ENCODE assay signal across 1 cellular context in the genomic region with DNA sequence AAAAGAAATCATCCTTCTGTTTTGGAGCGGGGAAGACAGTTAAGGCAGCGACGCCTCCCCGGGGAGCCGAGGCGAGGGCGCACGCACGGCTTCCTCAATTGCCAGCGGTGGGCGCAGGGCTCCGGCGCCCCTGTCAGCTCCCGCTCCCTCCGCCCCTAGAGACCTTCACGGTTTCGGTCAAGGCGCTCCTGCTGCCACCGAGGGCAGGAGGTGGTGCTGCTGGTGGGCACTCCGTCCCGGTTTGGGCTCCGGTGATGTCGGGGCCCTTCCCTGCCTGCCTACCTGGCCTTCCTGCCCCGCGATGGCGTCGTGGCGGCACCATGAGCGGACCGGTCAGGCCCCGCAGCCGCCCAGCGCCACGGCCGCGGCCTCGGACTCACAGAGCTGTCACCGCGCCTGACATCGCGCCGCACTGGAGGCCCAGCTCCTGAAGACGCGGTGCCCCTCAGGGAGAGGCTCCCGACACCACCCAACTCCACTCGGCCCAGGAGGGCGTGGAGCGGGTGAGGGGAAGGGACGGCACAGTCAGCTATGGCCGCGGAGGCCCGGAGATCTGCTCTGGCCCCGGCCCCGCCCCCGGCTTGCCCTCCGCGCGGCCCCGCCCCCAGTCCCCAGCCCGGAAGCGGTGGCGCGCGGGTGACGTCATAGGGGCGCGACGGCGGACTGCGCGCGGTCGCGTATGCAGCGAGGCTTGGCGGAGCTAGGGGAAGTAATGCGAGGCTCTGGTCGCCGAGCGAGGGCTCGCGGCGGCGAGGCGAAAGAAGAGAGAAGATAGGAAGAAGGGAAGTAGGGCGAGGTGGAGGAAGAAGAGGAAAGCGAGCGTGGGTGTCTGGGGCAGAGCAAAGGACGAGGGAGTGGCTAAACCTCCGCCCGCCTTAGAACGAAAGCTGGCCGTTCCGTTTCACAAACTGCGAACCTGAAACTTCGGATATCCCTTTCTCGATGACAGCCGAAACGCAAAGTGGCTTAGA.
TF ChIP-seq lines count a peak whose summit lies in the region.

A gene with protein sequence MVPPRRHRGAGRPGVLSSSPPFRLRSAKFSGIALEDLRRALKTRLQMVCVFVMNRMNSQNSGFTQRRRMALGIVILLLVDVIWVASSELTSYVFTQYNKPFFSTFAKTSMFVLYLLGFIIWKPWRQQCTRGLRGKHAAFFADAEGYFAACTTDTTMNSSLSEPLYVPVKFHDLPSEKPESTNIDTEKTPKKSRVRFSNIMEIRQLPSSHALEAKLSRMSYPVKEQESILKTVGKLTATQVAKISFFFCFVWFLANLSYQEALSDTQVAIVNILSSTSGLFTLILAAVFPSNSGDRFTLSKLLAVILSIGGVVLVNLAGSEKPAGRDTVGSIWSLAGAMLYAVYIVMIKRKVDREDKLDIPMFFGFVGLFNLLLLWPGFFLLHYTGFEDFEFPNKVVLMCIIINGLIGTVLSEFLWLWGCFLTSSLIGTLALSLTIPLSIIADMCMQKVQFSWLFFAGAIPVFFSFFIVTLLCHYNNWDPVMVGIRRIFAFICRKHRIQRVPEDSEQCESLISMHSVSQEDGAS (minus strand): TSS at position 555 of the 971 bp plus-strand sequence. CDS start 233 bp downstream, at position 322.

TF ChIP-seq in K562, 482 proteins besides CTCF, POLR2A, EP300 and RAD21 (continued from another document and continues in another):
- peak; percentile 39 for TF ChIP-seq HNRNPLL (IDR thresholded peaks at IDR 0.05; ENCODE audit: low read depth, low read length, poor library complexity, severe bottlenecking)
- TF ChIP-seq RBM15 (IDR thresholded peaks at IDR 0.05; ENCODE audit: insufficient read depth, low read length) = no peak
- no peak for TF ChIP-seq PHTF2 (CRISPR knock-in tag; IDR thresholded peaks at IDR 0.05)
- no peak for TF ChIP-seq ZNF644 (tag; IDR thresholded peaks at IDR 0.05; ENCODE audit: low read depth)
- TF ChIP-seq PHF21A (IDR thresholded peaks at IDR 0.05; ENCODE audit: borderline replicate concordance, low read depth) = no peak
- TF ChIP-seq E2F3 (CRISPR knock-in tag; IDR thresholded peaks at IDR 0.05) = peak; percentile 17; the same call in 1 of the 2 replicates
- 0 out of 2 replicates have a peak, but pooled peaks have one; percentile 13 for TF ChIP-seq ESRRA (IDR thresholded peaks at IDR 0.05; ENCODE audit: borderline replicate concordance, low read depth)
- no peak for TF ChIP-seq ZFP1 (CRISPR knock-in tag; IDR thresholded peaks at IDR 0.05)
- peak; percentile 74; the same call in 1 of the 2 replicates for TF ChIP-seq CTBP1 (IDR thresholded peaks at IDR 0.05; ENCODE audit: borderline replicate concordance)
- TF ChIP-seq, protein P1, sequence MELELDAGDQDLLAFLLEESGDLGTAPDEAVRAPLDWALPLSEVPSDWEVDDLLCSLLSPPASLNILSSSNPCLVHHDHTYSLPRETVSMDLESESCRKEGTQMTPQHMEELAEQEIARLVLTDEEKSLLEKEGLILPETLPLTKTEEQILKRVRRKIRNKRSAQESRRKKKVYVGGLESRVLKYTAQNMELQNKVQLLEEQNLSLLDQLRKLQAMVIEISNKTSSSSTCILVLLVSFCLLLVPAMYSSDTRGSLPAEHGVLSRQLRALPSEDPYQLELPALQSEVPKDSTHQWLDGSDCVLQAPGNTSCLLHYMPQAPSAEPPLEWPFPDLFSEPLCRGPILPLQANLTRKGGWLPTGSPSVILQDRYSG (tag; conservative IDR thresholded peaks at IDR 0.05; ENCODE audit: low read depth) = no peak
- TF ChIP-seq FOXJ3 (CRISPR knock-in tag; IDR thresholded peaks at IDR 0.05) = no peak
- TF ChIP-seq HSF4 (CRISPR knock-in tag; IDR thresholded peaks at IDR 0.05; ENCODE audit: borderline replicate concordance) = no peak
- TF ChIP-seq TBP (optimal IDR thresholded peaks at IDR 0.05; ENCODE audit: low read depth, low read length) = peak; percentile 83
- no peak for TF ChIP-seq SMARCA5 (IDR thresholded peaks at IDR 0.05)
- no peak for TF ChIP-seq TCF3 (CRISPR knock-in tag; IDR thresholded peaks at IDR 0.05)
- peak; percentile 81 for TF ChIP-seq KHSRP (IDR thresholded peaks at IDR 0.05)
- peak; percentile 30 for TF ChIP-seq CHD1 (IDR thresholded peaks at IDR 0.05; ENCODE audit: low read length)
- TF ChIP-seq TCFL5 (CRISPR knock-in tag; conservative IDR thresholded peaks at IDR 0.05) = no peak
- no peak for TF ChIP-seq KAT2B (IDR thresholded peaks at IDR 0.05; ENCODE audit: low read depth, low read length)
- TF ChIP-seq ZNF707 (CRISPR knock-in tag; conservative IDR thresholded peaks at IDR 0.05) = no peak
- TF ChIP-seq ZNF561 (CRISPR knock-in tag; conservative IDR thresholded peaks at IDR 0.05) = no peak
- no peak for TF ChIP-seq ZFP30 (CRISPR knock-in tag; IDR thresholded peaks at IDR 0.05; ENCODE audit: borderline replicate concordance)
- no peak for TF ChIP-seq SMAD3 (CRISPR knock-in tag; conservative IDR thresholded peaks at IDR 0.05)
- TF ChIP-seq TCF7L2 (IDR thresholded peaks at IDR 0.05; ENCODE audit: low read depth, low read length) = no peak
- TF ChIP-seq NELFE (IDR thresholded peaks at IDR 0.05; ENCODE audit: insufficient read depth, insufficient read length) = no peak
- TF ChIP-seq, protein P2, sequence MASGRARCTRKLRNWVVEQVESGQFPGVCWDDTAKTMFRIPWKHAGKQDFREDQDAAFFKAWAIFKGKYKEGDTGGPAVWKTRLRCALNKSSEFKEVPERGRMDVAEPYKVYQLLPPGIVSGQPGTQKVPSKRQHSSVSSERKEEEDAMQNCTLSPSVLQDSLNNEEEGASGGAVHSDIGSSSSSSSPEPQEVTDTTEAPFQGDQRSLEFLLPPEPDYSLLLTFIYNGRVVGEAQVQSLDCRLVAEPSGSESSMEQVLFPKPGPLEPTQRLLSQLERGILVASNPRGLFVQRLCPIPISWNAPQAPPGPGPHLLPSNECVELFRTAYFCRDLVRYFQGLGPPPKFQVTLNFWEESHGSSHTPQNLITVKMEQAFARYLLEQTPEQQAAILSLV (tag; IDR thresholded peaks at IDR 0.05) = no peak
- TF ChIP-seq, protein P3, sequence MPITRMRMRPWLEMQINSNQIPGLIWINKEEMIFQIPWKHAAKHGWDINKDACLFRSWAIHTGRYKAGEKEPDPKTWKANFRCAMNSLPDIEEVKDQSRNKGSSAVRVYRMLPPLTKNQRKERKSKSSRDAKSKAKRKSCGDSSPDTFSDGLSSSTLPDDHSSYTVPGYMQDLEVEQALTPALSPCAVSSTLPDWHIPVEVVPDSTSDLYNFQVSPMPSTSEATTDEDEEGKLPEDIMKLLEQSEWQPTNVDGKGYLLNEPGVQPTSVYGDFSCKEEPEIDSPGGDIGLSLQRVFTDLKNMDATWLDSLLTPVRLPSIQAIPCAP (CRISPR knock-in tag; IDR thresholded peaks at IDR 0.05; ENCODE audit: borderline replicate concordance) = no peak
- no peak; the same call in 1 of the 2 replicates for TF ChIP-seq CBX1 (IDR thresholded peaks at IDR 0.05; ENCODE audit: low read depth)
- TF ChIP-seq PHF8 (IDR thresholded peaks at IDR 0.05; ENCODE audit: borderline replicate concordance, low read length) = peak; percentile 100
- TF ChIP-seq ZNF766 (CRISPR knock-in tag; conservative IDR thresholded peaks at IDR 0.05) = no peak
- TF ChIP-seq FOSL1 (tag; conservative IDR thresholded peaks at IDR 0.05) = peak; percentile 59; the same call in 1 of the 2 replicates
- no peak for TF ChIP-seq EWSR1 (IDR thresholded peaks at IDR 0.05; ENCODE audit: borderline replicate concordance, low read depth, partially characterized antibody)
- TF ChIP-seq PRPF4 (IDR thresholded peaks at IDR 0.05; ENCODE audit: insufficient read depth, low read depth, low read length, poor library complexity, severe bottlenecking) = peak; percentile 37
- TF ChIP-seq, protein P4, sequence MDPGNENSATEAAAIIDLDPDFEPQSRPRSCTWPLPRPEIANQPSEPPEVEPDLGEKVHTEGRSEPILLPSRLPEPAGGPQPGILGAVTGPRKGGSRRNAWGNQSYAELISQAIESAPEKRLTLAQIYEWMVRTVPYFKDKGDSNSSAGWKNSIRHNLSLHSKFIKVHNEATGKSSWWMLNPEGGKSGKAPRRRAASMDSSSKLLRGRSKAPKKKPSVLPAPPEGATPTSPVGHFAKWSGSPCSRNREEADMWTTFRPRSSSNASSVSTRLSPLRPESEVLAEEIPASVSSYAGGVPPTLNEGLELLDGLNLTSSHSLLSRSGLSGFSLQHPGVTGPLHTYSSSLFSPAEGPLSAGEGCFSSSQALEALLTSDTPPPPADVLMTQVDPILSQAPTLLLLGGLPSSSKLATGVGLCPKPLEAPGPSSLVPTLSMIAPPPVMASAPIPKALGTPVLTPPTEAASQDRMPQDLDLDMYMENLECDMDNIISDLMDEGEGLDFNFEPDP (CRISPR knock-in tag; IDR thresholded peaks at IDR 0.05) = no peak
- TF ChIP-seq BRD9 (IDR thresholded peaks at IDR 0.05; ENCODE audit: low read depth, partially characterized antibody) = peak; percentile 57
- TF ChIP-seq CXXC5 (CRISPR knock-in tag; IDR thresholded peaks at IDR 0.05) = peak; percentile 91
- TF ChIP-seq HDGF (IDR thresholded peaks at IDR 0.05) = no peak
- TF ChIP-seq, protein P5, sequence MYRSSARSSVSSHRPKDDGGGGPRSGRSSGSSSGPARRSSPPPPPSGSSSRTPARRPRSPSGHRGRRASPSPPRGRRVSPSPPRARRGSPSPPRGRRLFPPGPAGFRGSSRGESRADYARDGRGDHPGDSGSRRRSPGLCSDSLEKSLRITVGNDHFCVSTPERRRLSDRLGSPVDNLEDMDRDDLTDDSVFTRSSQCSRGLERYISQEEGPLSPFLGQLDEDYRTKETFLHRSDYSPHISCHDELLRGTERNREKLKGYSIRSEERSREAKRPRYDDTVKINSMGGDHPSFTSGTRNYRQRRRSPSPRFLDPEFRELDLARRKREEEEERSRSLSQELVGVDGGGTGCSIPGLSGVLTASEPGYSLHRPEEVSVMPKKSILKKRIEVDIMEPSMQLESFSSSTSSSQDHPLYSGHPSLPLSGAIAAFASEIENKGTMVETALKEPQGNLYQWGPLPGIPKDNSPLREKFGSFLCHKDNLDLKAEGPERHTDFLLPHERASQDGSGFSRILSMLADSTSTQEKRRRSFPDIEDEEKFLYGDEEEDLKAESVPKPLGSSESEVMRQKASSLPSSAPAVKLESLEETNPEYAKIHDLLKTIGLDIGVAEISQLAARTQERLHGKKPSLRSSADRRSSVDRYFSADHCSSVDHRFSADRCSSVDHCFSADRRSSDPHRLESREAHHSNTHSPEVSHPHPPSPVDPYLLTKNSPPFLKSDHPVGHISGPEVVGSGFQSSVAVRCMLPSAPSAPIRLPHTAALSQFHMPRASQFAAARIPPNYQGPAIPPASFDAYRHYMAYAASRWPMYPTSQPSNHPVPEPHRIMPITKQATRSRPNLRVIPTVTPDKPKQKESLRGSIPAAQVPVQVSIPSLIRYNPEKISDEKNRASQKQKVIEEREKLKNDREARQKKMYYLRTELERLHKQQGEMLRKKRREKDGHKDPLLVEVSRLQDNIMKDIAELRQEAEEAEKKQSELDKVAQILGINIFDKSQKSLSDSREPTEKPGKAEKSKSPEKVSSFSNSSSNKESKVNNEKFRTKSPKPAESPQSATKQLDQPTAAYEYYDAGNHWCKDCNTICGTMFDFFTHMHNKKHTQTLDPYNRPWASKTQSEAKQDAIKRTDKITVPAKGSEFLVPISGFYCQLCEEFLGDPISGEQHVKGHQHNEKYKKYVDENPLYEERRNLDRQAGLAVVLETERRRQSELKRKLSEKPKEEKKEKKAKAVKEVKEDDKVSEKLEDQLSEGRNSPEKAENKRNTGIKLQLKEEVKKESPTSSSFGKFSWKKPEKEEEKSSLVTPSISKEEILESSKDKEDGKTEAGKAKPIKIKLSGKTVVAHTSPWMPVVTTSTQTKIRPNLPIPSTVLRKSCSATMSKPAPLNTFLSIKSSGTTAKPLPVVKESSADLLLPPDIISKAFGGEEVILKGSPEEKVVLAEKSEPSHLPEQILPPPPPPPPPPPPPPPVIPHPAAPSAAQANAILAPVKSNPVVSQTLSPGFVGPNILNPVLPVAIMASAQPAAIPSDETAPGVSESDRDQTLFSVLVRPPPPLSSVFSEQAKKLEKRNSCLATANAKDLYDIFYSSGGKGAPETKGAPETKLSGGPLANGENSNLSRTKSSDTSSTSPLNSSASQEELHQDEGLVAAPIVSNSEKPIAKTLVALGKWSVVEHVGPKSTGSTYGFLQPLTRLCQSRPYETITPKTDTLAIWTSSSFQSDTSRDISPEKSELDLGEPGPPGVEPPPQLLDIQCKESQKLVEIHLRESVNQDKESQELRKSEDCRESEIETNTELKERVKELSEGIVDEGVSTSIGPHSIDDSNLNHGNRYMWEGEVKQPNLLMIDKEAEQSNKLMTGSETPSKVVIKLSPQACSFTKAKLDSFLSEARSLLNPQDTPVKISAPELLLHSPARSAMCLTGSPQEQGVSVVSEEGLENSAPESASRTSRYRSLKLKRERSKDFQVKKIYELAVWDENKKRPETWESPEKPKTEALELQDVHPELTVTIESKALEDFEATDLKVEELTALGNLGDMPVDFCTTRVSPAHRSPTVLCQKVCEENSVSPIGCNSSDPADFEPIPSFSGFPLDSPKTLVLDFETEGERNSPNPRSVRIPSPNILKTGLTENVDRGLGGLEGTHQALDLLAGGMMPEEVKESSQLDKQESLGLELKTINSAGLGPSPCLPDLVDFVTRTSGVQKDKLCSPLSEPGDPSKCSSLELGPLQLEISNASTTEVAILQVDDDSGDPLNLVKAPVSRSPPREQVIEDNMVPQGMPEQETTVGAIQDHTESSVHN (IDR thresholded peaks at IDR 0.05; ENCODE audit: borderline replicate concordance in 1 of 2, low read depth in 1 of 2) = no peak
- TF ChIP-seq ZNF140 (CRISPR knock-in tag; IDR thresholded peaks at IDR 0.05) = no peak
- TF ChIP-seq, protein P6, sequence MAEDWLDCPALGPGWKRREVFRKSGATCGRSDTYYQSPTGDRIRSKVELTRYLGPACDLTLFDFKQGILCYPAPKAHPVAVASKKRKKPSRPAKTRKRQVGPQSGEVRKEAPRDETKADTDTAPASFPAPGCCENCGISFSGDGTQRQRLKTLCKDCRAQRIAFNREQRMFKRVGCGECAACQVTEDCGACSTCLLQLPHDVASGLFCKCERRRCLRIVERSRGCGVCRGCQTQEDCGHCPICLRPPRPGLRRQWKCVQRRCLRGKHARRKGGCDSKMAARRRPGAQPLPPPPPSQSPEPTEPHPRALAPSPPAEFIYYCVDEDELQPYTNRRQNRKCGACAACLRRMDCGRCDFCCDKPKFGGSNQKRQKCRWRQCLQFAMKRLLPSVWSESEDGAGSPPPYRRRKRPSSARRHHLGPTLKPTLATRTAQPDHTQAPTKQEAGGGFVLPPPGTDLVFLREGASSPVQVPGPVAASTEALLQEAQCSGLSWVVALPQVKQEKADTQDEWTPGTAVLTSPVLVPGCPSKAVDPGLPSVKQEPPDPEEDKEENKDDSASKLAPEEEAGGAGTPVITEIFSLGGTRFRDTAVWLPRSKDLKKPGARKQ (CRISPR knock-in tag; IDR thresholded peaks at IDR 0.05) = no peak
- TF ChIP-seq, protein P7, sequence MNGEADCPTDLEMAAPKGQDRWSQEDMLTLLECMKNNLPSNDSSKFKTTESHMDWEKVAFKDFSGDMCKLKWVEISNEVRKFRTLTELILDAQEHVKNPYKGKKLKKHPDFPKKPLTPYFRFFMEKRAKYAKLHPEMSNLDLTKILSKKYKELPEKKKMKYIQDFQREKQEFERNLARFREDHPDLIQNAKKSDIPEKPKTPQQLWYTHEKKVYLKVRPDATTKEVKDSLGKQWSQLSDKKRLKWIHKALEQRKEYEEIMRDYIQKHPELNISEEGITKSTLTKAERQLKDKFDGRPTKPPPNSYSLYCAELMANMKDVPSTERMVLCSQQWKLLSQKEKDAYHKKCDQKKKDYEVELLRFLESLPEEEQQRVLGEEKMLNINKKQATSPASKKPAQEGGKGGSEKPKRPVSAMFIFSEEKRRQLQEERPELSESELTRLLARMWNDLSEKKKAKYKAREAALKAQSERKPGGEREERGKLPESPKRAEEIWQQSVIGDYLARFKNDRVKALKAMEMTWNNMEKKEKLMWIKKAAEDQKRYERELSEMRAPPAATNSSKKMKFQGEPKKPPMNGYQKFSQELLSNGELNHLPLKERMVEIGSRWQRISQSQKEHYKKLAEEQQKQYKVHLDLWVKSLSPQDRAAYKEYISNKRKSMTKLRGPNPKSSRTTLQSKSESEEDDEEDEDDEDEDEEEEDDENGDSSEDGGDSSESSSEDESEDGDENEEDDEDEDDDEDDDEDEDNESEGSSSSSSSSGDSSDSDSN (IDR thresholded peaks at IDR 0.05; ENCODE audit: borderline replicate concordance in 1 of 2, low read depth in 2 of 2, low read length in 2 of 2) = peak; percentile 50 to 85; a peak in 2 of 4 replicates
